Comparison of ENCODE assay signal across 13 cellular contexts in the genomic region with DNA sequence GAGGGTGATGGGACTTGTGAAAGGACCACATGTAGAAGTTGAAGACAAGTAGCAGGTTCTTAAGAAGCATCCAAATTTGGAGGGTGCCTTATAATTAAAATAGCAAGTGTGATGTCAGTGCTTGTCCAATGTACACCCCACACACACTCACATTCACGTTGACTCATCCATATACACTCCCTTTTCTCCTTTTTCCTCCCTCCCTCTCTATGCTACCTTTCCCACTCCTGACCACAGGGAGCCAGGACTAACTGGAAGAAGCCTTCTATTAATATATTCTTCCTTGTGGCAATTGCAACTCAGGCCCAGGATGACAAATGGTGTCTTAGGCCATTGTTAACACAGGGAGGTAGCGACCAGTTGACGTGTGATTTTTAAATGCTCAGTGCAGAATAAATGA. TPM values are rescaled to one million over a fixed set of nuclear protein-coding genes. Genes with fewer than 3 reads are reported as not detected.
A peak's percentile ranks its signal among the peaks of the same experiment; 100 is the strongest.
DNase-seq lines count a peak whose midpoint lies in the region.
"Had no signal": no experiment of that assay in that cellular context is flagged by ENCODE, and none has a peak within 500 bp of the region (broad histone marks: within the 10 kb centered on the region; RNA-seq: fewer than 3 reads in every experiment).

No MANE protein-coding gene starts in this region.

- peaks cover 42% of the 10 kb centered on the region for H3K36me3 Mint-ChIP-seq in T-helper 2 cell treated with Interferon-gamma antibody and Interleukin-4, amounts not matched to agents 5 μg/mL and 100 μg/mL, for 36 hours (ENCODE audit: low read depth)

- H3K36me3 ChIP-seq in skeletal muscle tissue (ENCODE audit: control insufficient read depth in 3 of 3, insufficient read depth in 3 of 3, low read length in 3 of 3) (peaks cover 3 to 4% (median 3%) of the 10 kb centered on the region in 3 donors), Karpas-422 (ENCODE audit: insufficient read depth, low read length) (peaks cover 17% of the 10 kb centered on the region; the same call in 1 of the 2 replicates)
- H3K36me3 ChIP-seq: brain microvascular endothelial cell, thyroid gland had no signal

- H3K4me1 ChIP-seq in skeletal muscle tissue (ENCODE audit: control insufficient read depth in 3 of 3, insufficient read depth in 3 of 3, low read length in 3 of 3) (peaks cover 0 to 3% (median 2%) of the 10 kb centered on the region in 3 donors), Karpas-422 (ENCODE audit: low read length) (peaks cover 68% of the 10 kb centered on the region)

- no peaks in the 10 kb centered on the region for H3K9me3 Mint-ChIP-seq in T-helper 2 cell treated with Interferon-gamma antibody and Interleukin-4, amounts not matched to agents 5 μg/mL and 100 μg/mL, for 36 hours

- H3K9me3 ChIP-seq in skeletal muscle tissue (ENCODE audit: control insufficient read depth in 3 of 3, low read length in 3 of 3) (no peaks in the 10 kb centered on the region), Karpas-422 (ENCODE audit: low read length) (no peaks in the 10 kb centered on the region)
- H3K9me3 ChIP-seq: A549, thyroid gland had no signal

- H3K4me2 ChIP-seq in Karpas-422 (ENCODE audit: low read depth, low read length, poor library complexity, severe bottlenecking): no peak overlapping the region
- H3K4me2 ChIP-seq: A549 had no signal

- peak overlapping the region; percentile 90 for H3K27ac Mint-ChIP-seq in T-helper 2 cell treated with Interferon-gamma antibody and Interleukin-4, amounts not matched to agents 5 μg/mL and 100 μg/mL, for 36 hours

- H3K27me3 ChIP-seq in skeletal muscle tissue (ENCODE audit: control insufficient read depth in 3 of 3, insufficient read depth in 3 of 3, low read length in 3 of 3) (no peaks in the 10 kb centered on the region), Karpas-422 (ENCODE audit: low read length) (no peaks in the 10 kb centered on the region)
- H3K27me3 ChIP-seq: brain microvascular endothelial cell, thyroid gland had no signal

- H4K20me1 ChIP-seq in Karpas-422 (ENCODE audit: insufficient read depth, low read depth, low read length): no peaks in the 10 kb centered on the region

- H3K9ac ChIP-seq in skeletal muscle tissue (ENCODE audit: low read depth in 1 of 3, low read length in 3 of 3) (no peak overlapping the region), Karpas-422 (ENCODE audit: low read length) (no peak overlapping the region)

- H3K27me3 Mint-ChIP-seq in T-helper 2 cell treated with Interferon-gamma antibody and Interleukin-4, amounts not matched to agents 5 μg/mL and 100 μg/mL, for 36 hours (ENCODE audit: low read depth): no peaks in the 10 kb centered on the region

- H3K4me1 Mint-ChIP-seq in T-helper 2 cell treated with Interferon-gamma antibody and Interleukin-4, amounts not matched to agents 5 μg/mL and 100 μg/mL, for 36 hours (ENCODE audit: low read depth): peaks cover 58% of the 10 kb centered on the region

- H3K4me3 Mint-ChIP-seq in T-helper 2 cell treated with Interferon-gamma antibody and Interleukin-4, amounts not matched to agents 5 μg/mL and 100 μg/mL, for 36 hours: peak overlapping the region; percentile 57

- H3K79me2 ChIP-seq in Karpas-422 (ENCODE audit: low read length): peaks cover 15% of the 10 kb centered on the region

- H2AFZ ChIP-seq in Karpas-422 (ENCODE audit: low read length): no peak overlapping the region

- no peak overlapping the region for H3K4me3 ChIP-seq in skeletal muscle tissue (ENCODE audit: low read length in 3 of 3)
- no peak overlapping the region for H3K4me3 ChIP-seq in Karpas-422 (ENCODE audit: low read length)
- H3K4me3 ChIP-seq: A549, SK-N-MC, thyroid gland had no signal

- no peak for DNase-seq in T-helper 2 cell treated with Interferon-gamma antibody and Interleukin-4, amounts not matched to agents 5 μg/mL and 100 μg/mL, for 36 hours (ENCODE audit: low spot score)
- DNase-seq in T-helper 2 cell (no peak), M059J (ENCODE audit: low read depth) (peak; percentile 76), amniotic epithelial cell (ENCODE audit: low read depth) (peak; percentile 65), SHP77 treated with DMSO at 0.1 percent for 48 hours (lab: John Stamatoyannopoulos, UW) (no peak), NCI-H2081 (lab: John Stamatoyannopoulos, UW) (no peak), Karpas-422 (no peak)
- DNase-seq: brain microvascular endothelial cell, NCI-H510A, thyroid gland had no signal

- H3K9me2 ChIP-seq in Karpas-422 (replicated peaks; ENCODE audit: insufficient read depth, low read length): no peaks in the 10 kb centered on the region

- peak overlapping the region; percentile 28 for H3K27ac ChIP-seq in skeletal muscle tissue (ENCODE audit: low read depth, low read length)
- H3K27ac ChIP-seq in Karpas-422 (ENCODE audit: low read length): no peak overlapping the region
- H3K27ac ChIP-seq: A549, SK-N-MC, thyroid gland had no signal

RNA-seq across cellular contexts. Expression of a gene that starts 16.3 kb away (rescaled TPM):
- 0.12 and 0.74 TPM in 2 replicates for total RNA-seq in M059J (2014; rRNA removed; shearing (Covaris generic))
- total RNA-seq in skeletal muscle tissue: 4.7 TPM
- 0.11 TPM in 1 of 2 replicates, not detected in the other for total RNA-seq in Karpas-422 (2014; rRNA removed; shearing (Covaris generic); ENCODE audit: low replicate concordance)

Comparison
In these comparisons a context has a peak if more than half of its experiments do, and no peak if none do; other contexts are left out.
1. DNase-seq: peak in M059J (single experiment) and amniotic epithelial cell (single experiment); none in T-helper 2 cell treated with Interferon-gamma antibody and Interleukin-4, amounts not matched to agents 5 μg/mL and 100 μg/mL, for 36 hours (single experiment), T-helper 2 cell (0 of 5), SHP77 treated with DMSO at 0.1 percent for 48 hours (single experiment), NCI-H2081 (0 of 2) and Karpas-422 (single experiment).